ENCODE assay signal across 19 cellular contexts in genomic region chr17:17165666-17166308, GRCh38. TPM values are rescaled to one million over a fixed set of nuclear protein-coding genes. Genes with fewer than 3 reads are reported as not detected.
DNase-seq lines count a peak whose midpoint lies in the region; ATAC-seq, FAIRE-seq and TF ChIP-seq lines count a peak whose summit lies in the region.
"Had no signal": no experiment of that assay in that cellular context is flagged by ENCODE, and none has a peak within 500 bp of the region (broad histone marks: within the 10 kb centered on the region; RNA-seq: fewer than 3 reads in every experiment).

No MANE protein-coding gene starts in this region.

- intact Hi-C loops in left ventricle myocardium superior (cut with micrococcal nuclease): no loop called here
- intact Hi-C loops in cardiac septum (cut with DNase I): no loop called here
- intact Hi-C loops in kidney (cut with DNase I): no loop called here
- intact Hi-C loops in gastrocnemius medialis (cut with DNase I; ENCODE audit: low total_unique reads): no loop called here

- TF ChIP-seq POLR2A in gastrocnemius medialis (IDR thresholded peaks at IDR 0.05): no peak

- H3K27ac ChIP-seq in kidney (ENCODE audit: low read depth in 2 of 2, low read length in 2 of 2) (no peak overlapping the region), gastrocnemius medialis (peak overlapping the region in 2 of 4 donors; percentile 48 to 60)
- H3K27ac ChIP-seq: 22Rv1 had no signal

- no peaks in the 10 kb centered on the region for H3K27me3 ChIP-seq in gastrocnemius medialis
- H3K27me3 ChIP-seq: BLaER1 had no signal

- H3K4me1 Mint-ChIP-seq in nephron progenitor cell: peaks cover 10% of the 10 kb centered on the region

- in situ Hi-C loops in gastrocnemius medialis (cut with MboI; ENCODE audit: low sequenced_read_pairs in 4 of 4): no loop called here

- peak; percentile 14 for DNase-seq in left ventricle myocardium superior
- no peak for DNase-seq in cardiac septum (ENCODE audit: low spot score)
- DNase-seq in kidney: peak; percentile 52
- DNase-seq in gastrocnemius medialis: peak; percentile 56 to 73
- no peak for DNase-seq in KG1 (lab: John Stamatoyannopoulos, UW)
- no peak for DNase-seq in nephron progenitor cell
- DNase-seq in T1000 (lab: John Stamatoyannopoulos, UW): no peak
- DNase-seq: AML-193; Caco-2; CD8-positive, alpha-beta memory T cell; DMS53; GF-D8; HFFc6 had no signal

- peaks cover 47% of the 10 kb centered on the region for H3K36me3 Mint-ChIP-seq in nephron progenitor cell (ENCODE audit: low read depth)

- H3K9me3 ChIP-seq in kidney (ENCODE audit: control insufficient read depth in 1 of 2, low read length in 2 of 2): no peaks in the 10 kb centered on the region
- H3K9me3 ChIP-seq in gastrocnemius medialis: no peaks in the 10 kb centered on the region
- H3K9me3 ChIP-seq: BLaER1, Caco-2, HAP-1 had no signal

- H3K27ac Mint-ChIP-seq in nephron progenitor cell: no peak overlapping the region
- H3K27ac Mint-ChIP-seq: HFFc6 had no signal

- ATAC-seq in left ventricle myocardium superior: no peak
- ATAC-seq in gastrocnemius medialis: peak; percentile 84 to 88

- no peaks in the 10 kb centered on the region for H3K27me3 Mint-ChIP-seq in nephron progenitor cell (ENCODE audit: low read depth, poor library complexity)
- H3K27me3 Mint-ChIP-seq: CD8-positive, alpha-beta memory T cell had no signal

- H3K9ac ChIP-seq in kidney (ENCODE audit: low read length in 2 of 2): no peak overlapping the region
- H3K9ac ChIP-seq: BLaER1 had no signal

- no peak overlapping the region for H3K4me3 Mint-ChIP-seq in nephron progenitor cell
- H3K4me3 Mint-ChIP-seq: CD8-positive, alpha-beta memory T cell; HFFc6 had no signal

- H3K36me3 ChIP-seq in kidney (ENCODE audit: control insufficient read depth in 1 of 2, insufficient read depth in 2 of 2, low read length in 2 of 2): peaks cover 41 to 53% of the 10 kb centered on the region in 2 donors
- H3K36me3 ChIP-seq in gastrocnemius medialis: peaks cover 0 to 70% of the 10 kb centered on the region in 2 donors

- H3K4me3 ChIP-seq in kidney (ENCODE audit: low read length in 2 of 2): no peak overlapping the region
- H3K4me3 ChIP-seq in gastrocnemius medialis: no peak overlapping the region
- H3K4me3 ChIP-seq: BLaER1, HAP-1 had no signal

- FAIRE-seq in kidney (lab: Jason Lieb, UNC): no peak
- FAIRE-seq: GM19239, H1, HTR-8/SVneo had no signal

- H3K9me3 Mint-ChIP-seq in nephron progenitor cell: no peaks in the 10 kb centered on the region
- H3K9me3 Mint-ChIP-seq: CD8-positive, alpha-beta memory T cell; HFFc6 had no signal

- H3K4me1 ChIP-seq in kidney (ENCODE audit: control insufficient read depth in 1 of 2, insufficient read depth in 1 of 2, low read depth in 1 of 2, low read length in 2 of 2) (no peaks in the 10 kb centered on the region), gastrocnemius medialis (peaks cover 0 to 8% of the 10 kb centered on the region in 2 donors)
- H3K4me1 ChIP-seq: Caco-2, HAP-1 had no signal

- TF ChIP-seq CTCF in kidney (IDR thresholded peaks at IDR 0.05; ENCODE audit: borderline replicate concordance, extremely low read depth, insufficient read depth) (no peak), gastrocnemius medialis (IDR thresholded peaks at IDR 0.05 in 4 of 5, conservative IDR thresholded peaks at IDR 0.05 in 1 of 5) (no peak), nephron progenitor cell (IDR thresholded peaks at IDR 0.05) (no peak)

RNA-seq across cellular contexts. Expression of gene PLD6, which starts 40.3 kb away (rescaled TPM):
- total RNA-seq in left ventricle myocardium superior (11.5 TPM), cardiac septum (1.4 TPM), kidney (3.7 TPM), gastrocnemius medialis (1 to 10 TPM; 1.9 to 5.1 (median 2.7) TPM)
- 2.9 TPM for polyA plus RNA-seq in kidney (ENCODE audit: insufficient read depth, low read depth, low replicate concordance)

Comparison
In these comparisons a context has a peak if more than half of its experiments do, and no peak if none do; other contexts are left out.
1. DNase-seq: peak in left ventricle myocardium superior (single experiment), kidney (single experiment) and gastrocnemius medialis (2 of 2); none in cardiac septum (single experiment), KG1 (single experiment), nephron progenitor cell (single experiment) and T1000 (single experiment).